12 cellular contexts compared by ENCODE assay signal in the genomic region with DNA sequence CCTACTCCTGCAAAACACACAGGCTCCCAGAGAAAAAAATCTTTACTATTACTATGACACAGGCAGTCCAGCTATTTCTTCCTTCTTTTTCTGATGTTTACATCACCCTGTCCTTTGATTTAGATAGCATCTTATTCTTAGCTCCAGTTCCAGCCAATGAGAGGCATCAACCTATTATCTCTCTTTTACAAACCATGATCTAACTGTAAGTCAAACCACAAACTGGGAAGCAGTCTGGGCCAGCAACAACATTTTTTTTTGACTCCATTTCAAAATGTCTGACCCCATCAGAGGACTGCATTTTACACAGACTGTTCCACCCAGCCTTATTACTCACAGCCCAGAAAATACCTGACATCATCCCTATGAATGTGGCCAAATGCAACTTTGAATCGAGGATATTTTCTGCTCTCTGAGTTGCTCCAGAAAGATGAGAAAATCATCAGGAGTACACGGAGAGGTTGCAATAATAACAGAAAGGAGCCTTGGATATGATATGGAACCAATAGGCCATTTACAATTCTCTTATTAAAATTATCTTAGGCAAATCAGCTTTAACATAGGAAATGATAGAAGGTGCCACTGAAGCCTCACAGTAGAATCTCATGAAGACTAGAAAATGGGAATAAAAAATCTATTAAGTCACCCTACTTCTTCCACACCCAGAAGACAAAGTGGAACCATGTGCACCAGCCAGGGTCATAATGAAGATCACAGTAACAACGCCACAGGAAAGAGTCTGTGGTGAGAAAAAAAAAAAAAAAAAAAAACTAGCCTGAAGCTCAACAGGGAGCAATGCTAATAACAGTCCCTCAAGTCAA. TPM values are rescaled to one million over a fixed set of nuclear protein-coding genes. Genes with fewer than 3 reads are reported as not detected.
DNase-seq lines count a peak whose midpoint lies in the region; ATAC-seq and TF ChIP-seq lines count a peak whose summit lies in the region.
"Had no signal": no experiment of that assay in that cellular context is flagged by ENCODE, and none has a peak within 500 bp of the region (broad histone marks: within the 10 kb centered on the region; RNA-seq: fewer than 3 reads in every experiment).

No MANE protein-coding gene starts in this region.

- H3K27ac Mint-ChIP-seq in glutamatergic neuron (ENCODE audit: unreplicated experiment): peak overlapping the region; percentile 36
- H3K27ac Mint-ChIP-seq: CD4-positive, alpha-beta T cell; T-helper 1 cell treated with Interleukin-12 subunit alpha and Interleukin-12 subunit beta and Interleukin-4 antibody, amounts not matched to agents 30 μg/mL and 1 μg/mL, for 36 hours had no signal

- H3K36me3 Mint-ChIP-seq in glutamatergic neuron (ENCODE audit: unreplicated experiment): no peaks in the 10 kb centered on the region

- H3K9me3 Mint-ChIP-seq in glutamatergic neuron (ENCODE audit: unreplicated experiment): no peaks in the 10 kb centered on the region
- H3K9me3 Mint-ChIP-seq: CD4-positive, alpha-beta T cell; T-helper 1 cell treated with Interleukin-12 subunit alpha and Interleukin-12 subunit beta and Interleukin-4 antibody, amounts not matched to agents 30 μg/mL and 1 μg/mL, for 36 hours had no signal

- peak overlapping the region; percentile 8 for H3K4me3 ChIP-seq in WI38 (ENCODE audit: low read depth, low read length)

- TF ChIP-seq CTCF in WI38 (IDR thresholded peaks at IDR 0.05; ENCODE audit: low read depth, low read length) (no peak), glutamatergic neuron (IDR thresholded peaks at IDR 0.05; ENCODE audit: partially characterized antibody, unreplicated experiment) (no peak)

- DNase-seq in AG08395 (ENCODE audit: low spot score) (peak; percentile 74), HCEC 1CT (peak; percentile 69), glutamatergic neuron (no peak), NK-92 (lab: John Stamatoyannopoulos, UW; ENCODE audit: unreplicated experiment) (no peak), pons (ENCODE audit: low spot score) (no peak)
- DNase-seq in activated CD4-positive, alpha-beta T cell treated with anti-CD3 and anti-CD28 coated beads for 48 hours: no peak

- no peaks in the 10 kb centered on the region for H3K4me1 Mint-ChIP-seq in glutamatergic neuron (ENCODE audit: low read depth, unreplicated experiment)

- no peak for ATAC-seq in HG02973 (IDR thresholded peaks at IDR 0.05; ENCODE audit: unreplicated experiment)

- no peak overlapping the region for H3K4me3 Mint-ChIP-seq in glutamatergic neuron (ENCODE audit: unreplicated experiment)
- H3K4me3 Mint-ChIP-seq: CD4-positive, alpha-beta T cell; T-helper 1 cell treated with Interleukin-12 subunit alpha and Interleukin-12 subunit beta and Interleukin-4 antibody, amounts not matched to agents 30 μg/mL and 1 μg/mL, for 36 hours had no signal

- H3K27me3 Mint-ChIP-seq in glutamatergic neuron (ENCODE audit: unreplicated experiment): no peaks in the 10 kb centered on the region
- H3K27me3 Mint-ChIP-seq: CD4-positive, alpha-beta T cell had no signal

RNA-seq across cellular contexts. Expression of a gene that starts 21.2 kb away (rescaled TPM):
- total RNA-seq in glutamatergic neuron (ENCODE audit: unreplicated experiment): 35.3 TPM

RNA-seq across cellular contexts. Expression of a gene that starts 29.7 kb away (rescaled TPM):
- total RNA-seq in glutamatergic neuron (ENCODE audit: unreplicated experiment): 4.5 TPM

RNA-seq across cellular contexts. Expression of a gene that starts 29.9 kb away (rescaled TPM):
- total RNA-seq in glutamatergic neuron (ENCODE audit: unreplicated experiment): 4.6 TPM

RNA-seq across cellular contexts. Expression of a gene that starts 32.6 kb away (rescaled TPM):
- total RNA-seq in glutamatergic neuron (ENCODE audit: unreplicated experiment): not detected
- total RNA-seq: CD4-positive, alpha-beta T cell; dermis microvascular lymphatic vessel endothelial cell; posterior vena cava had no signal

Comparison
In these comparisons a context has a peak if more than half of its experiments do, and no peak if none do; other contexts are left out.
1. DNase-seq: peak in AG08395 (single experiment) and HCEC 1CT (single experiment); none in glutamatergic neuron (single experiment), NK-92 (single experiment), pons (single experiment) and activated CD4-positive, alpha-beta T cell treated with anti-CD3 and anti-CD28 coated beads for 48 hours (single experiment).